ENCODE assay signal across 2 cellular contexts in genomic region chr18:45708831-45709230, GRCh38.
A peak's percentile ranks its signal among the peaks of the same experiment; 100 is the strongest.
TF ChIP-seq lines count a peak whose summit lies in the region.

No MANE protein-coding gene starts in this region.

TF ChIP-seq in HepG2, 621 proteins besides CTCF, POLR2A, EP300 and RAD21:
- TF ChIP-seq ZNF552 (CRISPR knock-in tag; IDR thresholded peaks at IDR 0.05; ENCODE audit: borderline replicate concordance) (no peak), ZNF275 (CRISPR knock-in tag; IDR thresholded peaks at IDR 0.05; ENCODE audit: borderline replicate concordance) (no peak), FUBP1 (CRISPR knock-in tag; IDR thresholded peaks at IDR 0.05; ENCODE audit: borderline replicate concordance) (no peak), TFDP2 (CRISPR knock-in tag; IDR thresholded peaks at IDR 0.05) (no peak), ZMYM2 (CRISPR knock-in tag; IDR thresholded peaks at IDR 0.05) (no peak), ZNF124 (CRISPR knock-in tag; IDR thresholded peaks at IDR 0.05) (peak; percentile 92)
- TF ChIP-seq, protein P1, sequence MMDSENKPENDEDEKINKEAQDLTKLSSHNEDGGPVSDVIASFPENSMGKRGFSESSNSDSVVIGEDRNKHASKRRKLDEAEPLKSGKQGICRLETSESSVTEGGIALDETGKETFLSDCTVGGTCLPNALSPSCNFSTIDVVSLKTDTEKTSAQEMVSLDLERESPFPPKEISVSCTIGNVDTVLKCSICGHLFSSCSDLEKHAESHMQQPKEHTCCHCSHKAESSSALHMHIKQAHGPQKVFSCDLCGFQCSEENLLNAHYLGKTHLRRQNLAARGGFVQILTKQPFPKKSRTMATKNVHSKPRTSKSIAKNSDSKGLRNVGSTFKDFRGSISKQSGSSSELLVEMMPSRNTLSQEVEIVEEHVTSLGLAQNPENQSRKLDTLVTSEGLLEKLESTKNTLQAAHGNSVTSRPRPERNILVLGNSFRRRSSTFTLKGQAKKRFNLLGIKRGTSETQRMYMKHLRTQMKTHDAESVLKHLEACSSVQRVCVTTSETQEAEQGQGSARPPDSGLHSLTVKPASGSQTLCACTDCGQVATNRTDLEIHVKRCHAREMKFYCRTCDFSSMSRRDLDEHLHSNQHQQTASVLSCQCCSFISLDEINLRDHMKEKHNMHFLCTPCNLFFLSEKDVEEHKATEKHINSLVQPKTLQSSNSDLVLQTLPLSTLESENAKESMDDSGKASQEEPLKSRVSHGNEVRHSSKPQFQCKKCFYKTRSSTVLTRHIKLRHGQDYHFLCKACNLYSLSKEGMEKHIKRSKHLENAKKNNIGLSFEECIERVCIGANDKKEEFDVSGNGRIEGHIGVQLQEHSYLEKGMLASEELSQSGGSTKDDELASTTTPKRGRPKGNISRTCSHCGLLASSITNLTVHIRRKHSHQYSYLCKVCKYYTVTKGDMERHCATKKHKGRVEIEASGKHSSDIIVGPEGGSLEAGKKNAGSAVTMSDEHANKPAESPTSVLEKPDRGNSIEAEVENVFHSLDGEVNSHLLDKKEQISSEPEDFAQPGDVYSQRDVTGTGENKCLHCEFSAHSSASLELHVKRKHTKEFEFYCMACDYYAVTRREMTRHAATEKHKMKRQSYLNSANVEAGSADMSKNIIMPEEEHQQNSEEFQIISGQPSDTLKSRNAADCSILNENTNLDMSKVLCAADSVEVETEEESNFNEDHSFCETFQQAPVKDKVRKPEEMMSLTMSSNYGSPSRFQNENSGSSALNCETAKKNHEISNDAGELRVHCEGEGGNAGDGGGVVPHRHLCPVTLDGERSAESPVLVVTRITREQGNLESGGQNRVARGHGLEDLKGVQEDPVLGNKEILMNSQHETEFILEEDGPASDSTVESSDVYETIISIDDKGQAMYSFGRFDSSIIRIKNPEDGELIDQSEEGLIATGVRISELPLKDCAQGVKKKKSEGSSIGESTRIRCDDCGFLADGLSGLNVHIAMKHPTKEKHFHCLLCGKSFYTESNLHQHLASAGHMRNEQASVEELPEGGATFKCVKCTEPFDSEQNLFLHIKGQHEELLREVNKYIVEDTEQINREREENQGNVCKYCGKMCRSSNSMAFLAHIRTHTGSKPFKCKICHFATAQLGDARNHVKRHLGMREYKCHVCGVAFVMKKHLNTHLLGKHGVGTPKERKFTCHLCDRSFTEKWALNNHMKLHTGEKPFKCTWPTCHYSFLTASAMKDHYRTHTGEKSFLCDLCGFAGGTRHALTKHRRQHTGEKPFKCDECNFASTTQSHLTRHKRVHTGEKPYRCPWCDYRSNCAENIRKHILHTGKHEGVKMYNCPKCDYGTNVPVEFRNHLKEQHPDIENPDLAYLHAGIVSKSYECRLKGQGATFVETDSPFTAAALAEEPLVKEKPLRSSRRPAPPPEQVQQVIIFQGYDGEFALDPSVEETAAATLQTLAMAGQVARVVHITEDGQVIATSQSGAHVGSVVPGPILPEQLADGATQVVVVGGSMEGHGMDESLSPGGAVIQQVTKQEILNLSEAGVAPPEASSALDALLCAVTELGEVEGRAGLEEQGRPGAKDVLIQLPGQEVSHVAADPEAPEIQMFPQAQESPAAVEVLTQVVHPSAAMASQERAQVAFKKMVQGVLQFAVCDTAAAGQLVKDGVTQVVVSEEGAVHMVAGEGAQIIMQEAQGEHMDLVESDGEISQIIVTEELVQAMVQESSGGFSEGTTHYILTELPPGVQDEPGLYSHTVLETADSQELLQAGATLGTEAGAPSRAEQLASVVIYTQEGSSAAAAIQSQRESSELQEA (CRISPR knock-in tag; IDR thresholded peaks at IDR 0.05; ENCODE audit: not compliant biosample characterization): no peak

TF ChIP-seq in K562, 482 proteins besides CTCF, POLR2A, EP300 and RAD21:
- TF ChIP-seq ZNF124 (CRISPR knock-in tag; IDR thresholded peaks at IDR 0.05) (peak; percentile 96), CBX1 (IDR thresholded peaks at IDR 0.05; ENCODE audit: low read depth) (0 out of 2 replicates have a peak, but pooled peaks have one; percentile 45), CBX5 (IDR thresholded peaks at IDR 0.05; ENCODE audit: borderline replicate concordance, low read depth) (peak; percentile 75; the same call in 1 of the 2 replicates), CBX3 (IDR thresholded peaks at IDR 0.05; ENCODE audit: borderline replicate concordance in 1 of 2, low read length in 2 of 2) (peak in 1 of 2 experiments; percentile 47; a peak in 1 of 3 replicates), CCAR2 (IDR thresholded peaks at IDR 0.05; ENCODE audit: low read depth, low read length) (no peak)
- TF ChIP-seq, protein P2, sequence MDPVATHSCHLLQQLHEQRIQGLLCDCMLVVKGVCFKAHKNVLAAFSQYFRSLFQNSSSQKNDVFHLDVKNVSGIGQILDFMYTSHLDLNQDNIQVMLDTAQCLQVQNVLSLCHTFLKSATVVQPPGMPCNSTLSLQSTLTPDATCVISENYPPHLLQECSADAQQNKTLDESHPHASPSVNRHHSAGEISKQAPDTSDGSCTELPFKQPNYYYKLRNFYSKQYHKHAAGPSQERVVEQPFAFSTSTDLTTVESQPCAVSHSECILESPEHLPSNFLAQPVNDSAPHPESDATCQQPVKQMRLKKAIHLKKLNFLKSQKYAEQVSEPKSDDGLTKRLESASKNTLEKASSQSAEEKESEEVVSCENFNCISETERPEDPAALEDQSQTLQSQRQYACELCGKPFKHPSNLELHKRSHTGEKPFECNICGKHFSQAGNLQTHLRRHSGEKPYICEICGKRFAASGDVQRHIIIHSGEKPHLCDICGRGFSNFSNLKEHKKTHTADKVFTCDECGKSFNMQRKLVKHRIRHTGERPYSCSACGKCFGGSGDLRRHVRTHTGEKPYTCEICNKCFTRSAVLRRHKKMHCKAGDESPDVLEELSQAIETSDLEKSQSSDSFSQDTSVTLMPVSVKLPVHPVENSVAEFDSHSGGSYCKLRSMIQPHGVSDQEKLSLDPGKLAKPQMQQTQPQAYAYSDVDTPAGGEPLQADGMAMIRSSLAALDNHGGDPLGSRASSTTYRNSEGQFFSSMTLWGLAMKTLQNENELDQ (CRISPR knock-in tag; IDR thresholded peaks at IDR 0.05; ENCODE audit: borderline replicate concordance): no peak
TF ChIP-seq in K562: peak in this region for 4.
